ENCODE assay signal across 1 cellular context in the genomic region with DNA sequence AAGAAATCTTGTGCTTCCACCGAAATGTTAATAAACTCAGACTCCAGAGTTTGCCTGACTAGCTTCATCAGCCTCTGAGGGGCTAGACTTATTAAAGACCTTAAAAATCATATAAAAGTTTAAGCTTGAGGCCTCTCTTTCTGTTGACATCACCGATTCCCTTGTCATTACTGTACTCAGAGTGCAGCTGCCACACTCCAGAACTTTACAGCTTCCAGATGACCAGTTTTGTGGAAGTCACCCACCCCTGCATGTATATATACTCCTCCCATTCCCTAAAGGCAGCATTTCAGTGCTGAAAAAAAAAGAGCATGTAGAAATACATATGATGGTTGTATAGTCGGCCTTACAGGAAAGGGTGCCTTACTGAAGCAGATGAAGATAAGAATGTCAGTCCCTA.
TF ChIP-seq lines count a peak whose summit lies in the region.

No MANE protein-coding gene starts in this region.

TF ChIP-seq in IMR-90, 13 proteins besides CTCF, POLR2A, EP300 and RAD21 (continued from another document):
- TF ChIP-seq MAZ (IDR thresholded peaks at IDR 0.05; ENCODE audit: borderline replicate concordance, low read depth, low read length) (no peak), SMC3 (IDR thresholded peaks at IDR 0.05; ENCODE audit: low read depth, low read length) (no peak), RFX5 (IDR thresholded peaks at IDR 0.05; ENCODE audit: low read depth, low read length) (no peak), CHD1 (IDR thresholded peaks at IDR 0.05; ENCODE audit: low read depth, low read length) (no peak), NFE2L2 (IDR thresholded peaks at IDR 0.05; ENCODE audit: low read depth, low read length) (no peak), MXI1 (IDR thresholded peaks at IDR 0.05; ENCODE audit: borderline replicate concordance, low read depth, low read length) (no peak), MAFK (IDR thresholded peaks at IDR 0.05; ENCODE audit: low read depth, low read length) (no peak), FOS (IDR thresholded peaks at IDR 0.05; ENCODE audit: low read depth, low read length) (no peak), CEBPB (IDR thresholded peaks at IDR 0.05; ENCODE audit: low read depth, low read length) (no peak), RCOR1 (IDR thresholded peaks at IDR 0.05; ENCODE audit: insufficient replicate concordance, low read length) (no peak), BHLHE40 (IDR thresholded peaks at IDR 0.05; ENCODE audit: low read depth, low read length) (no peak)
- TF ChIP-seq, protein P1, sequence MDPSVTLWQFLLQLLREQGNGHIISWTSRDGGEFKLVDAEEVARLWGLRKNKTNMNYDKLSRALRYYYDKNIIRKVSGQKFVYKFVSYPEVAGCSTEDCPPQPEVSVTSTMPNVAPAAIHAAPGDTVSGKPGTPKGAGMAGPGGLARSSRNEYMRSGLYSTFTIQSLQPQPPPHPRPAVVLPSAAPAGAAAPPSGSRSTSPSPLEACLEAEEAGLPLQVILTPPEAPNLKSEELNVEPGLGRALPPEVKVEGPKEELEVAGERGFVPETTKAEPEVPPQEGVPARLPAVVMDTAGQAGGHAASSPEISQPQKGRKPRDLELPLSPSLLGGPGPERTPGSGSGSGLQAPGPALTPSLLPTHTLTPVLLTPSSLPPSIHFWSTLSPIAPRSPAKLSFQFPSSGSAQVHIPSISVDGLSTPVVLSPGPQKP (IDR thresholded peaks at IDR 0.05; ENCODE audit: borderline replicate concordance, low read depth, low read length): no peak
